Comparison of ENCODE assay signal across 1 cellular context in genomic region chr3:186566772-186567071, GRCh38.
TF ChIP-seq lines count a peak whose summit lies in the region.

No MANE protein-coding gene starts in this region.

TF ChIP-seq in K562, 482 proteins besides CTCF, POLR2A, EP300 and RAD21:
- TF ChIP-seq SP1 (CRISPR knock-in tag; IDR thresholded peaks at IDR 0.05) = no peak
- TF ChIP-seq E2F3 (CRISPR knock-in tag; IDR thresholded peaks at IDR 0.05) = no peak
- TF ChIP-seq RB1 (IDR thresholded peaks at IDR 0.05; ENCODE audit: low read depth) = no peak
- TF ChIP-seq ZNF239 (CRISPR knock-in tag; IDR thresholded peaks at IDR 0.05) = no peak
- TF ChIP-seq FOSL1 (tag; conservative IDR thresholded peaks at IDR 0.05) = 0 out of 2 replicates have a peak, but pooled peaks have one; percentile 11
- no peak for TF ChIP-seq MCM3 (IDR thresholded peaks at IDR 0.05)
- TF ChIP-seq DEAF1 (CRISPR knock-in tag; IDR thresholded peaks at IDR 0.05) = no peak
- TF ChIP-seq THAP7 (CRISPR knock-in tag; IDR thresholded peaks at IDR 0.05) = peak; percentile 40; the same call in 1 of the 2 replicates
- TF ChIP-seq ZNF324 (CRISPR knock-in tag; IDR thresholded peaks at IDR 0.05) = no peak
- TF ChIP-seq ZNF217 (CRISPR knock-in tag; IDR thresholded peaks at IDR 0.05) = no peak
- no peak for TF ChIP-seq POLR2AphosphoS2 (IDR thresholded peaks at IDR 0.05; ENCODE audit: low read length)
- no peak for TF ChIP-seq PRPF4 (IDR thresholded peaks at IDR 0.05; ENCODE audit: insufficient read depth, low read depth, low read length, poor library complexity, severe bottlenecking)
- no peak for TF ChIP-seq BRF1 (IDR thresholded peaks at IDR 0.05; ENCODE audit: borderline replicate concordance, extremely low read depth, insufficient read length)
- no peak for TF ChIP-seq ZNF764 (CRISPR knock-in tag; IDR thresholded peaks at IDR 0.05; ENCODE audit: low read depth)
- no peak for TF ChIP-seq MCM7 (IDR thresholded peaks at IDR 0.05)
- no peak for TF ChIP-seq ATF7 (IDR thresholded peaks at IDR 0.05)
- no peak for TF ChIP-seq ZNF253 (CRISPR knock-in tag; conservative IDR thresholded peaks at IDR 0.05)
- no peak for TF ChIP-seq GABPA (tag; conservative IDR thresholded peaks at IDR 0.05; ENCODE audit: low read depth)
- 0 out of 4 replicates have a peak, but pooled peaks of 1 of the 2 experiments have one; percentile 14 for TF ChIP-seq FOXK2 (conservative IDR thresholded peaks at IDR 0.05 in 1 of 2, IDR thresholded peaks at IDR 0.05 in 1 of 2; ENCODE audit: low read depth in 2 of 2)
- TF ChIP-seq ZNF354B (CRISPR knock-in tag; IDR thresholded peaks at IDR 0.05) = no peak
- no peak for TF ChIP-seq BDP1 (IDR thresholded peaks at IDR 0.05; ENCODE audit: insufficient read depth, insufficient read length)
- TF ChIP-seq, protein P1, sequence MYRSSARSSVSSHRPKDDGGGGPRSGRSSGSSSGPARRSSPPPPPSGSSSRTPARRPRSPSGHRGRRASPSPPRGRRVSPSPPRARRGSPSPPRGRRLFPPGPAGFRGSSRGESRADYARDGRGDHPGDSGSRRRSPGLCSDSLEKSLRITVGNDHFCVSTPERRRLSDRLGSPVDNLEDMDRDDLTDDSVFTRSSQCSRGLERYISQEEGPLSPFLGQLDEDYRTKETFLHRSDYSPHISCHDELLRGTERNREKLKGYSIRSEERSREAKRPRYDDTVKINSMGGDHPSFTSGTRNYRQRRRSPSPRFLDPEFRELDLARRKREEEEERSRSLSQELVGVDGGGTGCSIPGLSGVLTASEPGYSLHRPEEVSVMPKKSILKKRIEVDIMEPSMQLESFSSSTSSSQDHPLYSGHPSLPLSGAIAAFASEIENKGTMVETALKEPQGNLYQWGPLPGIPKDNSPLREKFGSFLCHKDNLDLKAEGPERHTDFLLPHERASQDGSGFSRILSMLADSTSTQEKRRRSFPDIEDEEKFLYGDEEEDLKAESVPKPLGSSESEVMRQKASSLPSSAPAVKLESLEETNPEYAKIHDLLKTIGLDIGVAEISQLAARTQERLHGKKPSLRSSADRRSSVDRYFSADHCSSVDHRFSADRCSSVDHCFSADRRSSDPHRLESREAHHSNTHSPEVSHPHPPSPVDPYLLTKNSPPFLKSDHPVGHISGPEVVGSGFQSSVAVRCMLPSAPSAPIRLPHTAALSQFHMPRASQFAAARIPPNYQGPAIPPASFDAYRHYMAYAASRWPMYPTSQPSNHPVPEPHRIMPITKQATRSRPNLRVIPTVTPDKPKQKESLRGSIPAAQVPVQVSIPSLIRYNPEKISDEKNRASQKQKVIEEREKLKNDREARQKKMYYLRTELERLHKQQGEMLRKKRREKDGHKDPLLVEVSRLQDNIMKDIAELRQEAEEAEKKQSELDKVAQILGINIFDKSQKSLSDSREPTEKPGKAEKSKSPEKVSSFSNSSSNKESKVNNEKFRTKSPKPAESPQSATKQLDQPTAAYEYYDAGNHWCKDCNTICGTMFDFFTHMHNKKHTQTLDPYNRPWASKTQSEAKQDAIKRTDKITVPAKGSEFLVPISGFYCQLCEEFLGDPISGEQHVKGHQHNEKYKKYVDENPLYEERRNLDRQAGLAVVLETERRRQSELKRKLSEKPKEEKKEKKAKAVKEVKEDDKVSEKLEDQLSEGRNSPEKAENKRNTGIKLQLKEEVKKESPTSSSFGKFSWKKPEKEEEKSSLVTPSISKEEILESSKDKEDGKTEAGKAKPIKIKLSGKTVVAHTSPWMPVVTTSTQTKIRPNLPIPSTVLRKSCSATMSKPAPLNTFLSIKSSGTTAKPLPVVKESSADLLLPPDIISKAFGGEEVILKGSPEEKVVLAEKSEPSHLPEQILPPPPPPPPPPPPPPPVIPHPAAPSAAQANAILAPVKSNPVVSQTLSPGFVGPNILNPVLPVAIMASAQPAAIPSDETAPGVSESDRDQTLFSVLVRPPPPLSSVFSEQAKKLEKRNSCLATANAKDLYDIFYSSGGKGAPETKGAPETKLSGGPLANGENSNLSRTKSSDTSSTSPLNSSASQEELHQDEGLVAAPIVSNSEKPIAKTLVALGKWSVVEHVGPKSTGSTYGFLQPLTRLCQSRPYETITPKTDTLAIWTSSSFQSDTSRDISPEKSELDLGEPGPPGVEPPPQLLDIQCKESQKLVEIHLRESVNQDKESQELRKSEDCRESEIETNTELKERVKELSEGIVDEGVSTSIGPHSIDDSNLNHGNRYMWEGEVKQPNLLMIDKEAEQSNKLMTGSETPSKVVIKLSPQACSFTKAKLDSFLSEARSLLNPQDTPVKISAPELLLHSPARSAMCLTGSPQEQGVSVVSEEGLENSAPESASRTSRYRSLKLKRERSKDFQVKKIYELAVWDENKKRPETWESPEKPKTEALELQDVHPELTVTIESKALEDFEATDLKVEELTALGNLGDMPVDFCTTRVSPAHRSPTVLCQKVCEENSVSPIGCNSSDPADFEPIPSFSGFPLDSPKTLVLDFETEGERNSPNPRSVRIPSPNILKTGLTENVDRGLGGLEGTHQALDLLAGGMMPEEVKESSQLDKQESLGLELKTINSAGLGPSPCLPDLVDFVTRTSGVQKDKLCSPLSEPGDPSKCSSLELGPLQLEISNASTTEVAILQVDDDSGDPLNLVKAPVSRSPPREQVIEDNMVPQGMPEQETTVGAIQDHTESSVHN (IDR thresholded peaks at IDR 0.05; ENCODE audit: borderline replicate concordance in 1 of 2, low read depth in 1 of 2) = no peak
- no peak for TF ChIP-seq ETV6 (IDR thresholded peaks at IDR 0.05; ENCODE audit: borderline replicate concordance in 1 of 2, low read depth in 2 of 2, low read length in 1 of 2)
- 0 out of 2 replicates have a peak, but pooled peaks have one; percentile 73 for TF ChIP-seq ETV6 (CRISPR knock-in tag; IDR thresholded peaks at IDR 0.05; ENCODE audit: borderline replicate concordance)
- TF ChIP-seq ZBTB1 (CRISPR knock-in tag; IDR thresholded peaks at IDR 0.05; ENCODE audit: borderline replicate concordance, low read depth) = 0 out of 2 replicates have a peak, but pooled peaks have one; percentile 33
- no peak for TF ChIP-seq RBBP5 (IDR thresholded peaks at IDR 0.05; ENCODE audit: borderline replicate concordance, insufficient read depth, low read length, poor library complexity, severe bottlenecking)
- TF ChIP-seq MLX (CRISPR knock-in tag; conservative IDR thresholded peaks at IDR 0.05) = no peak
- 0 out of 2 replicates have a peak, but pooled peaks have one; percentile 64 for TF ChIP-seq TGIF2 (CRISPR knock-in tag; IDR thresholded peaks at IDR 0.05)
- TF ChIP-seq ZNF395 (CRISPR knock-in tag; IDR thresholded peaks at IDR 0.05) = no peak
- peak in 1 of 2 experiments; percentile 39; a peak in 1 of 4 replicates for TF ChIP-seq SRF (CRISPR knock-in tag; IDR thresholded peaks at IDR 0.05)
